ENCODE assay signal across 8 cellular contexts in genomic region chr5:175915066-175916037, GRCh38. TPM values are rescaled to one million over a fixed set of nuclear protein-coding genes. Genes with fewer than 3 reads are reported as not detected.
DNase-seq lines count a peak whose midpoint lies in the region; ATAC-seq lines count a peak whose summit lies in the region.
"Not testable (repeated sequence)": the region's sequence is repeated elsewhere in the genome, so short reads cannot be mapped to it uniquely, and the experiment has no call there.
"Had no signal": no experiment of that assay in that cellular context is flagged by ENCODE, and none has a peak within 500 bp of the region (broad histone marks: within the 10 kb centered on the region; RNA-seq: fewer than 3 reads in every experiment).

No MANE protein-coding gene starts in this region.

- H3K36me3 Mint-ChIP-seq in T-helper 2 cell treated with Interferon-gamma antibody and Interleukin-4, amounts not matched to agents 5 μg/mL and 100 μg/mL, for 36 hours (ENCODE audit: low read depth): not testable (repeated sequence)
- H3K36me3 Mint-ChIP-seq in activated naive CD8-positive, alpha-beta T cell: peaks cover 18% of the 10 kb centered on the region

- not testable (repeated sequence) for H2AFZ ChIP-seq in mesenchymal stem cell (ENCODE audit: low read depth, low read length)

- not testable (repeated sequence) for H4K8ac ChIP-seq in mesenchymal stem cell (ENCODE audit: low read length)

- H3K27me3 ChIP-seq in mesenchymal stem cell (ENCODE audit: control insufficient read depth in 1 of 2, insufficient read depth in 1 of 2, low read length in 2 of 2): not testable (repeated sequence)

- H3K4me1 ChIP-seq in mesenchymal stem cell (ENCODE audit: control insufficient read depth, insufficient read depth, low read depth, low read length): not testable (repeated sequence)

- H3K14ac ChIP-seq in mesenchymal stem cell (ENCODE audit: low read length in 2 of 2): not testable (repeated sequence)

- not testable (repeated sequence) for H3K27ac ChIP-seq in mesenchymal stem cell (ENCODE audit: low read length, poor library complexity, severe bottlenecking)

- H3K27me3 Mint-ChIP-seq in T-helper 2 cell treated with Interferon-gamma antibody and Interleukin-4, amounts not matched to agents 5 μg/mL and 100 μg/mL, for 36 hours (ENCODE audit: low read depth); activated naive CD8-positive, alpha-beta T cell: not testable (repeated sequence)

- not testable (repeated sequence) for H4K91ac ChIP-seq in mesenchymal stem cell (ENCODE audit: low read length)

- peak overlapping the region; percentile 58 for H3K27ac Mint-ChIP-seq in T-helper 2 cell treated with Interferon-gamma antibody and Interleukin-4, amounts not matched to agents 5 μg/mL and 100 μg/mL, for 36 hours
- peak overlapping the region; percentile 16 for H3K27ac Mint-ChIP-seq in activated naive CD8-positive, alpha-beta T cell

- not testable (repeated sequence) for H3K9me3 Mint-ChIP-seq in T-helper 2 cell treated with Interferon-gamma antibody and Interleukin-4, amounts not matched to agents 5 μg/mL and 100 μg/mL, for 36 hours; activated naive CD8-positive, alpha-beta T cell (ENCODE audit: low read depth)

- not testable (repeated sequence) for H3K4me1 Mint-ChIP-seq in T-helper 2 cell treated with Interferon-gamma antibody and Interleukin-4, amounts not matched to agents 5 μg/mL and 100 μg/mL, for 36 hours (ENCODE audit: low read depth); activated naive CD8-positive, alpha-beta T cell (ENCODE audit: low read depth)

- H3K9ac ChIP-seq in mesenchymal stem cell (ENCODE audit: low read length): not testable (repeated sequence)

- not testable (repeated sequence) for H2BK15ac ChIP-seq in mesenchymal stem cell (ENCODE audit: low read depth, poor library complexity, severe bottlenecking)

- not testable (repeated sequence) for H3K23ac ChIP-seq in mesenchymal stem cell (ENCODE audit: low read length in 2 of 2)

- H3K4ac ChIP-seq in mesenchymal stem cell (ENCODE audit: low read depth in 1 of 2, low read length in 2 of 2): not testable (repeated sequence)

- H3K4me3 ChIP-seq in mesenchymal stem cell (ENCODE audit: insufficient read depth in 1 of 2, low read depth in 1 of 2, low read length in 2 of 2): not testable (repeated sequence)

- H3K9me3 ChIP-seq in mesenchymal stem cell (ENCODE audit: control insufficient read depth, low read length): not testable (repeated sequence)

- peak overlapping the region; percentile 60 for H3K4me3 Mint-ChIP-seq in T-helper 2 cell treated with Interferon-gamma antibody and Interleukin-4, amounts not matched to agents 5 μg/mL and 100 μg/mL, for 36 hours
- peak overlapping the region; percentile 48 for H3K4me3 Mint-ChIP-seq in activated naive CD8-positive, alpha-beta T cell

- not testable (repeated sequence) for H2BK120ac ChIP-seq in mesenchymal stem cell (ENCODE audit: low read depth, low read length)

- not testable (repeated sequence) for H2BK12ac ChIP-seq in mesenchymal stem cell (ENCODE audit: low read length in 2 of 2)

- not testable (repeated sequence) for H3K79me1 ChIP-seq in mesenchymal stem cell (replicated peaks; ENCODE audit: low read length, poor library complexity, severe bottlenecking)

- 75% methylated on average over 2 of the region's 7 CpGs for WGBS in mesenchymal stem cell

- H3K36me3 ChIP-seq in mesenchymal stem cell (ENCODE audit: control insufficient read depth in 1 of 2, insufficient read depth in 2 of 2, low read depth in 1 of 2, low read length in 2 of 2): not testable (repeated sequence)

- not testable (repeated sequence) for H2BK5ac ChIP-seq in mesenchymal stem cell (ENCODE audit: low read depth, low read length, poor library complexity, severe bottlenecking)

- ATAC-seq in GM18511 (IDR thresholded peaks at IDR 0.05; ENCODE audit: unreplicated experiment) (peak; percentile 76), GM21360 (IDR thresholded peaks at IDR 0.05; ENCODE audit: unreplicated experiment) (peak; percentile 58), HG02678 (IDR thresholded peaks at IDR 0.05; ENCODE audit: unreplicated experiment) (peak; percentile 70), HG03378 (IDR thresholded peaks at IDR 0.05; ENCODE audit: unreplicated experiment) (peak; percentile 44)

- not testable (repeated sequence) for DNase-seq in T-helper 2 cell treated with Interferon-gamma antibody and Interleukin-4, amounts not matched to agents 5 μg/mL and 100 μg/mL, for 36 hours (ENCODE audit: low spot score)
- peak; percentile 9 for DNase-seq in mesenchymal stem cell

- H2AK5ac ChIP-seq in mesenchymal stem cell (ENCODE audit: low read length, severe bottlenecking): not testable (repeated sequence)

- not testable (repeated sequence) for H3K4me2 ChIP-seq in mesenchymal stem cell (ENCODE audit: low read length, poor library complexity, severe bottlenecking)

- not testable (repeated sequence) for H3K18ac ChIP-seq in mesenchymal stem cell (ENCODE audit: low read depth in 1 of 2, low read length in 2 of 2)

RNA-seq across cellular contexts. Expression of gene CPLX2, which starts 44.0 kb away (rescaled TPM):
- polyA plus RNA-seq in mesenchymal stem cell (2013, experiment 1 of 2): not detected
- polyA plus RNA-seq in mesenchymal stem cell (2013, experiment 2 of 2): 0.03 TPM
- polyA plus RNA-seq: foreskin keratinocyte had no signal

RNA-seq across cellular contexts. Expression of gene THOC3, which starts 52.8 kb away (rescaled TPM):
- 15.7 TPM for polyA plus RNA-seq in mesenchymal stem cell (2013, experiment 1 of 2)
- 16.1 TPM for polyA plus RNA-seq in mesenchymal stem cell (2013, experiment 2 of 2)
